Comparison of ENCODE assay signal across 2 cellular contexts in the genomic region with DNA sequence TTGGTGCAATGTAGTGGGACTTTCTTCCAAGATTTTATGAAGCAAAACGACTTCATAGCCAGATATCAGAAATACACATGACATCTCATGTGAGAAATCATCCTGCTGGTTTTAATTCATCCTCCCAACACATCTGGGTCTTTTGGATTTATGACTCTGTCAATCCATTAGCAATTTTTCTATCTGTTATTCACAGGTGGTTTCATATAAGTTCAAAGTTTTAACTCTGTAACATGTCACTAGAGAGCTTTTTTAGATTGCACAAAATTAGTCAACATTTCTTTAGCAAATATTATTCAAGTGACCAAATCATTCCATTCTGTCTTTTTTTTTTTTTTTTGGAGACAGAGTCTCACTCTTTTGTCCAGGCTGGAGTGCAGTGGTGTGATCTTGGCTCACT.
TF ChIP-seq lines count a peak whose summit lies in the region.

No MANE protein-coding gene starts in this region.

TF ChIP-seq in liver, 16 proteins besides CTCF, POLR2A, EP300 and RAD21:
- TF ChIP-seq HNF4A (conservative IDR thresholded peaks at IDR 0.05): peak; percentile 15 to 40
- peak in 1 of 2 donors; percentile 17 for TF ChIP-seq JUND (IDR thresholded peaks at IDR 0.05)
- TF ChIP-seq RXRA (IDR thresholded peaks at IDR 0.05): no peak

TF ChIP-seq in HepG2, 621 proteins besides CTCF, POLR2A, EP300 and RAD21:
- TF ChIP-seq KLF15 (CRISPR knock-in tag; IDR thresholded peaks at IDR 0.05; ENCODE audit: borderline replicate concordance) (no peak), ZNF230 (CRISPR knock-in tag; IDR thresholded peaks at IDR 0.05) (no peak), RXRA (CRISPR knock-in tag; IDR thresholded peaks at IDR 0.05) (no peak)
